Comparison of ENCODE assay signal across 15 cellular contexts in genomic region chr11:70477607-70478006, GRCh38.
DNase-seq lines count a peak whose midpoint lies in the region; ATAC-seq and TF ChIP-seq lines count a peak whose summit lies in the region.
"Had no signal": no experiment of that assay in that cellular context is flagged by ENCODE, and none has a peak within 500 bp of the region (broad histone marks: within the 10 kb centered on the region; RNA-seq: fewer than 3 reads in every experiment).

No MANE protein-coding gene starts in this region.

- H3K27ac ChIP-seq in dorsolateral prefrontal cortex, result peak overlapping the region in 23 of 59 donors; percentile 2 to 65 (median 49)
- H3K27ac ChIP-seq in suprapubic skin, result no peak overlapping the region
- H3K27ac ChIP-seq: adrenal gland, pancreas had no signal

- no peak for TF ChIP-seq POLR2A in suprapubic skin (IDR thresholded peaks at IDR 0.05)

- no peaks in the 10 kb centered on the region for H3K4me1 ChIP-seq in suprapubic skin
- H3K4me1 ChIP-seq: pancreas had no signal

- intact Hi-C loops in dorsolateral prefrontal cortex (cut with DNase I), result no loop called here

- DNase-seq in DMS 273 (lab: John Stamatoyannopoulos, UW; ENCODE audit: unreplicated experiment), result peak; percentile 92
- peak; percentile 76 for DNase-seq in NCI-H2171 treated with DMSO at 0.1 percent for 48 hours (lab: John Stamatoyannopoulos, UW)
- DNase-seq in dorsolateral prefrontal cortex, result peak in 9 of 10 donors; percentile 45 to 84 (median 68)
- DNase-seq in medulla oblongata (ENCODE audit: extremely low spot score), result peak; percentile 40
- DNase-seq in HuH-7 (ENCODE audit: low spot score), result no peak
- DNase-seq in suprapubic skin (ENCODE audit: low spot score in 2 of 2), result no peak
- DNase-seq: activated CD4-positive, alpha-beta T cell treated with anti-CD3 and anti-CD28 coated beads, Interleukin-2, amount 50 U/mL, for 48 hours; H7; KG1; NCI-H187 treated with DMSO at 0.1 percent for 48 hours; SHP77 treated with DMSO at 0.1 percent for 48 hours had no signal

- no peaks in the 10 kb centered on the region for H3K9me3 ChIP-seq in suprapubic skin
- H3K9me3 ChIP-seq: adrenal gland, pancreas had no signal

- no peaks in the 10 kb centered on the region for H3K27me3 ChIP-seq in dorsolateral prefrontal cortex
- peaks cover 3% of the 10 kb centered on the region for H3K27me3 ChIP-seq in suprapubic skin
- H3K27me3 ChIP-seq: adrenal gland, pancreas had no signal

- no peaks in the 10 kb centered on the region for H3K36me3 ChIP-seq in suprapubic skin
- H3K36me3 ChIP-seq: adrenal gland, pancreas had no signal

- ATAC-seq in HG03039 (IDR thresholded peaks at IDR 0.05; ENCODE audit: unreplicated experiment) (no peak), HG03439 (IDR thresholded peaks at IDR 0.05; ENCODE audit: unreplicated experiment) (no peak)

- TF ChIP-seq CTCF in dorsolateral prefrontal cortex (IDR thresholded peaks at IDR 0.05 in 54 of 56, conservative IDR thresholded peaks at IDR 0.05 in 2 of 56; ENCODE audit: low read depth in 1 of 56, partially characterized antibody in 56 of 56) (no peak), suprapubic skin (IDR thresholded peaks at IDR 0.05) (no peak)

- TF ChIP-seq EP300 in suprapubic skin (IDR thresholded peaks at IDR 0.05), result no peak

- H3K4me3 ChIP-seq in dorsolateral prefrontal cortex (no peak overlapping the region), suprapubic skin (no peak overlapping the region)
- H3K4me3 ChIP-seq: adrenal gland, pancreas had no signal

- 77% methylated on average over 10 of the region's 10 CpGs for WGBS in suprapubic skin

Comparison
In these comparisons a context has a peak if more than half of its experiments do, and no peak if none do; other contexts are left out.
1. DNase-seq: peak in DMS 273 (single experiment), NCI-H2171 treated with DMSO at 0.1 percent for 48 hours (single experiment), dorsolateral prefrontal cortex (9 of 10) and medulla oblongata (single experiment); none in HuH-7 (single experiment) and suprapubic skin (0 of 2).